32 cellular contexts compared by ENCODE assay signal in the genomic region with DNA sequence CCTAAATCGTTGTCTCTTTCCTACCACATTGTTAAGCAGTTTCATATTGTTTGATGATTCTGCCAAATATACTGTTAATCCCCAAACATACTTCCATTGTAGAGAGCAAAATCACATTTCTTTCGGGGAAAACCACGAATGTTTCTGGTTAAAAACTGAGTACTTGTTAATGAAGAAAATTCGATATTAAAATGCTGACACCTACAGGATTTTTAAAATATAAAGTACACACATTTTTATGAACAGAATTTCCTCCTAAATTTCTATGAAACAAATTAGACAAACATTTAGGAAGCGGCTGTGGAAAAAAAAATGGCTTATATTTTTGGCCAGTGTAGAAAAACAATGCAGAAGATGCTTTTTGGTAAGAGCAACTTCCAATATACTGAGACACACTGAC.
"Had no signal": no experiment of that assay in that cellular context is flagged by ENCODE, and none has a peak within 500 bp of the region (broad histone marks: within the 10 kb centered on the region; RNA-seq: fewer than 3 reads in every experiment).

No MANE protein-coding gene starts in this region.

- H3K27me3 ChIP-seq: brain microvascular endothelial cell, Peyer's patch had no signal

- H3K27ac ChIP-seq: brain microvascular endothelial cell, Peyer's patch, VCaP had no signal

- DNase-seq: activated B cell treated with CpG ODN at 0.5 μM for 24 hours; activated CD4-positive, alpha-beta memory T cell treated with anti-CD3 and anti-CD28 coated beads, Interleukin-2, amount 10 ng/mL, durations not matched to agents 7 days and 5 days; activated CD4-positive, alpha-beta T cell treated with anti-CD3 and anti-CD28 coated beads for 4 hours; activated CD4-positive, CD25-positive, alpha-beta regulatory T cell treated with anti-CD3 and anti-CD28 coated beads, Interleukin-2, amount 50 U/mL, for 72 hours; activated CD8-positive, alpha-beta memory T cell treated with anti-CD3 and anti-CD28 coated beads for 24 hours; activated CD8-positive, alpha-beta memory T cell treated with anti-CD3 and anti-CD28 coated beads, Interleukin-2, amount 10 ng/mL, durations not matched to agents 7 days and 5 days; activated CD8-positive, alpha-beta memory T cell treated with anti-CD3 and anti-CD28 coated beads, Interleukin-2, amount 50 U/mL, for 48 hours; activated effector memory CD4-positive, alpha-beta T cell treated with Interleukin-2 at 50 U/mL for 16 hours; activated naive CD4-positive, alpha-beta T cell treated with anti-CD3 and anti-CD28 coated beads, Interleukin-2, amount 50 U/mL, for 16 hours; activated naive CD8-positive, alpha-beta T cell treated with anti-CD3 and anti-CD28 coated beads for 36 hours; activated T-cell treated with anti-CD3 and anti-CD28 coated beads, Interleukin-2, amount 50 U/mL, for 48 hours; amniotic stem cell; aorta; brain microvascular endothelial cell; NCI-H1105; NCI-H1436; NCI-H1694; NCI-H1930; NCI-H2081 treated with DMSO at 0.1 percent for 48 hours; NCI-H226; NCI-H446 treated with DMSO at 0.1 percent for 48 hours; NCI-H524; NCI-H69; PC-3; Peyer's patch; RPMI8226; SHP77 treated with DMSO at 0.1 percent for 48 hours; SW 1271; T-helper 1 cell; T-helper 2 cell; T-helper 9 cell had no signal

- H3K9me3 ChIP-seq: Peyer's patch had no signal

- H3K4me3 ChIP-seq: Peyer's patch had no signal

- ATAC-seq: activated CD8-positive, alpha-beta memory T cell treated with anti-CD3 and anti-CD28 coated beads, Interleukin-2, amount 10 ng/mL, durations not matched to agents 7 days and 5 days; PC-3 had no signal

- H3K4me1 ChIP-seq: Peyer's patch had no signal
